ENCODE assay signal across 8 cellular contexts in genomic region chr17:16915752-16916556, GRCh38. TPM values are rescaled to one million over a fixed set of nuclear protein-coding genes. Genes with fewer than 3 reads are reported as not detected.
DNase-seq lines count a peak whose midpoint lies in the region; ATAC-seq, FAIRE-seq and TF ChIP-seq lines count a peak whose summit lies in the region.

No MANE protein-coding gene starts in this region.

- H3K9me3 ChIP-seq in NT2/D1 (ENCODE audit: insufficient read depth, low read length) = no peaks in the 10 kb centered on the region
- H3K9me3 ChIP-seq in mammary epithelial cell (replicated peaks; ENCODE audit: insufficient read depth, low read length) = no peaks in the 10 kb centered on the region
- no peaks in the 10 kb centered on the region for H3K9me3 ChIP-seq in HepG2 (ENCODE audit: low read length)
- no peaks in the 10 kb centered on the region for H3K9me3 ChIP-seq in upper lobe of left lung

- peak; percentile 68 for DNase-seq in Daoy (ENCODE audit: low read depth)
- DNase-seq in H7 = peak; percentile 86
- DNase-seq in NT2/D1 (ENCODE audit: low read depth, low spot score) = peak; percentile 44
- peak; percentile 59 for DNase-seq in mammary epithelial cell
- DNase-seq in HepG2 (ENCODE audit: low spot score) = peak; percentile 32
- peak; percentile 27 to 64 for DNase-seq in upper lobe of left lung

- FAIRE-seq in HepG2 (lab: Jason Lieb, UNC) = no peak

- 70% methylated on average over 8 of the region's 11 CpGs for WGBS in mammary epithelial cell (ENCODE audit: low coverage, missing lambda C conversion rate)
- WGBS in HepG2 (ENCODE audit: low lambda C conversion rate) = 16% methylated on average over 6 of the region's 11 CpGs
- 41 to 71% methylated on average over 6 to 8 of the region's 11 CpGs for WGBS in upper lobe of left lung, 2 donors

- no peaks in the 10 kb centered on the region for H3K79me2 ChIP-seq in mammary epithelial cell (ENCODE audit: insufficient read depth, low read length)
- H3K79me2 ChIP-seq in HepG2 (ENCODE audit: insufficient read depth, low read length) = no peaks in the 10 kb centered on the region

- peaks cover 5% of the 10 kb centered on the region for H3K4me1 ChIP-seq in NT2/D1 (ENCODE audit: insufficient read depth, insufficient read length)
- H3K4me1 ChIP-seq in mammary epithelial cell (ENCODE audit: insufficient read depth, low read length) = no peaks in the 10 kb centered on the region
- no peaks in the 10 kb centered on the region for H3K4me1 ChIP-seq in HepG2 (ENCODE audit: insufficient read depth, low read length)
- H3K4me1 ChIP-seq in upper lobe of left lung = peaks cover 0 to 9% (median 0%) of the 10 kb centered on the region in 4 donors

- intact Hi-C loops in mammary epithelial cell (cut with micrococcal nuclease) (no loop called here), HepG2 (cut with micrococcal nuclease; ENCODE audit: unreplicated experiment) (no loop called here)

- H3K36me3 ChIP-seq in H7 (replicated peaks; ENCODE audit: control insufficient read depth, insufficient read depth, low read length) (no peaks in the 10 kb centered on the region), NT2/D1 (ENCODE audit: insufficient read depth, insufficient read length, low read length) (no peaks in the 10 kb centered on the region), mammary epithelial cell (ENCODE audit: insufficient read depth, low read length) (no peaks in the 10 kb centered on the region), HepG2 (replicated peaks in 1 of 2; ENCODE audit: control insufficient read depth in 1 of 2, insufficient read depth in 2 of 2, low read length in 2 of 2) (no peaks in the 10 kb centered on the region), upper lobe of left lung (no peaks in the 10 kb centered on the region)

- H3K27ac ChIP-seq in mammary epithelial cell (ENCODE audit: insufficient read depth, low read depth, low read length) (no peak overlapping the region), HepG2 (ENCODE audit: extremely low read length, insufficient read depth, low read length) (no peak overlapping the region), upper lobe of left lung (no peak overlapping the region)

- ATAC-seq in HepG2 = peak; percentile 88
- peak in 1 of 2 donors; percentile 58 for ATAC-seq in upper lobe of left lung (ENCODE audit: low FRiP score in 2 of 2)
- ATAC-seq in GM19324 (IDR thresholded peaks at IDR 0.05; ENCODE audit: low FRiP score, unreplicated experiment) = no peak
- ATAC-seq in HG03097 (IDR thresholded peaks at IDR 0.05; ENCODE audit: low FRiP score, unreplicated experiment) = no peak

- H3K4me3 ChIP-seq in H7 (ENCODE audit: insufficient read depth, low read depth, low read length) = no peak overlapping the region
- H3K4me3 ChIP-seq in NT2/D1 (ENCODE audit: insufficient read length, low read depth) = no peak overlapping the region
- no peak overlapping the region for H3K4me3 ChIP-seq in mammary epithelial cell (replicated peaks in 1 of 3; ENCODE audit: insufficient read depth in 1 of 3, low read depth in 2 of 3, low read length in 3 of 3)
- no peak overlapping the region for H3K4me3 ChIP-seq in HepG2 (replicated peaks in 1 of 3; ENCODE audit: insufficient read depth in 1 of 3, low read depth in 2 of 3, low read length in 3 of 3)
- H3K4me3 ChIP-seq in upper lobe of left lung = no peak overlapping the region

- no TSS peak for BruUV-seq in mammary epithelial cell (replicated peaks; lab: Mats Ljungman, UMichigan)
- no TSS peak for BruUV-seq in HepG2 (replicated peaks; lab: Mats Ljungman, UMichigan)

- H3K27me3 ChIP-seq in H7 (ENCODE audit: control insufficient read depth, insufficient read depth, low read length) (no peaks in the 10 kb centered on the region), NT2/D1 (ENCODE audit: insufficient read depth, insufficient read length) (no peaks in the 10 kb centered on the region), mammary epithelial cell (ENCODE audit: insufficient read depth, low read length) (no peaks in the 10 kb centered on the region), HepG2 (ENCODE audit: control insufficient read depth in 1 of 2, insufficient read depth in 2 of 2, low read length in 2 of 2) (peaks cover 3 to 22% of the 10 kb centered on the region in 2 experiments), upper lobe of left lung (no peaks in the 10 kb centered on the region)

- POLR2A ChIA-PET in HepG2 (lab: Yijun Ruan, JAX) = no interaction called here

- in situ Hi-C loops in mammary epithelial cell (cut with MboI; ENCODE audit: low sequenced_read_pairs in 2 of 2) = no loop called here
- in situ Hi-C loops in HepG2 (cut with HindIII; ENCODE audit: extremely low pct_ligation_motif_present, low pct_unique_long_range_greater_than_20kb) = no loop called here

- TF ChIP-seq EP300 in HepG2 (IDR thresholded peaks at IDR 0.05; ENCODE audit: low read depth in 2 of 2, low read length in 2 of 2) (no peak), HepG2 (CRISPR knock-in tag; IDR thresholded peaks at IDR 0.05; ENCODE audit: borderline replicate concordance) (no peak), upper lobe of left lung (IDR thresholded peaks at IDR 0.05) (no peak)

- H4K20me1 ChIP-seq in mammary epithelial cell (ENCODE audit: insufficient read depth, low read length) = no peaks in the 10 kb centered on the region
- H4K20me1 ChIP-seq in HepG2 (ENCODE audit: insufficient read depth, low read length) = no peaks in the 10 kb centered on the region

- H3K4me2 ChIP-seq in mammary epithelial cell (ENCODE audit: insufficient read depth, low read depth, low read length) (no peak overlapping the region), HepG2 (ENCODE audit: low read depth, low read length) (no peak overlapping the region)

- no peak overlapping the region for H2AFZ ChIP-seq in mammary epithelial cell (ENCODE audit: low read depth, low read length)
- H2AFZ ChIP-seq in HepG2 (ENCODE audit: low read length) = no peak overlapping the region

- CTCF ChIA-PET in mammary epithelial cell (lab: Charles Lee; ENCODE audit: low non-redundant PET) = no interaction called here
- CTCF ChIA-PET in HepG2 (lab: Yijun Ruan, JAX; ENCODE audit: low intra/inter-chr PET ratio, low total read pairs) = no interaction called here

- dilution Hi-C loops in mammary epithelial cell (cut with HindIII; ENCODE audit: low sequenced_read_pairs) = no loop called here

- no peak for TF ChIP-seq POLR2A in HepG2 (IDR thresholded peaks at IDR 0.05; ENCODE audit: insufficient read depth in 1 of 2, low read depth in 2 of 2, low read length in 2 of 2)
- no peak for TF ChIP-seq POLR2A in upper lobe of left lung (IDR thresholded peaks at IDR 0.05)

- TF ChIP-seq CTCF in mammary epithelial cell (conservative IDR thresholded peaks at IDR 0.05 in 1 of 2, IDR thresholded peaks at IDR 0.05 in 1 of 2; ENCODE audit: extremely low read depth in 1 of 2, insufficient read depth in 1 of 2, low read depth in 1 of 2, low read length in 2 of 2) (peak; percentile 32 to 39), HepG2 (CRISPR knock-in tag; IDR thresholded peaks at IDR 0.05) (peak; percentile 62), upper lobe of left lung (IDR thresholded peaks at IDR 0.05) (peak in 3 of 6 experiments; percentile 8 to 29 (median 15))

- no peak overlapping the region for H3K9ac ChIP-seq in NT2/D1 (ENCODE audit: insufficient read length, low read depth)
- no peak overlapping the region for H3K9ac ChIP-seq in mammary epithelial cell (ENCODE audit: insufficient read depth, low read length)
- no peak overlapping the region for H3K9ac ChIP-seq in HepG2 (ENCODE audit: insufficient read depth, low read depth, low read length)

- no peak for TF ChIP-seq RAD21 in HepG2 (CRISPR knock-in tag; IDR thresholded peaks at IDR 0.05)

TF ChIP-seq in HepG2, 621 proteins besides CTCF, POLR2A, EP300 and RAD21 (continues in another document):
- peak; percentile 30 for TF ChIP-seq STAG1 (CRISPR knock-in tag; IDR thresholded peaks at IDR 0.05)
- no peak for TF ChIP-seq ARNT (IDR thresholded peaks at IDR 0.05)
- no peak for TF ChIP-seq SAFB2 (CRISPR knock-in tag; IDR thresholded peaks at IDR 0.05; ENCODE audit: borderline replicate concordance, low read depth)
- TF ChIP-seq MXD4 (CRISPR knock-in tag; IDR thresholded peaks at IDR 0.05) = no peak
- no peak for TF ChIP-seq ZNF766 (CRISPR knock-in tag; IDR thresholded peaks at IDR 0.05; ENCODE audit: borderline replicate concordance)
- TF ChIP-seq NFATC3 (CRISPR knock-in tag; IDR thresholded peaks at IDR 0.05) = no peak
- peak; percentile 83 for TF ChIP-seq ZNF768 (CRISPR knock-in tag; IDR thresholded peaks at IDR 0.05)
- TF ChIP-seq ZFP90 (CRISPR knock-in tag; IDR thresholded peaks at IDR 0.05; ENCODE audit: borderline replicate concordance) = no peak
- TF ChIP-seq MTF1 (CRISPR knock-in tag; IDR thresholded peaks at IDR 0.05) = no peak
- no peak for TF ChIP-seq ZBTB8A (CRISPR knock-in tag; IDR thresholded peaks at IDR 0.05; ENCODE audit: borderline replicate concordance, low read depth)

RNA-seq across cellular contexts. Expression of gene TNFRSF13B, which starts 56.0 kb away (rescaled TPM):
- not detected in 2 replicates for total RNA-seq in Daoy (2014; rRNA removed; shearing (Covaris generic))
- total RNA-seq in H7 (2014; rRNA removed; shearing (Covaris generic)) = 0.21 TPM in 1 of 2 replicates, not detected in the other
- total RNA-seq in mammary epithelial cell (not detected), HepG2 (2016; rRNA removed; fragmentation: Illumina TruSeq; extraction: Trizol) (not detected in 2 replicates), upper lobe of left lung (1 to 10 TPM in 4 of 6 donors, under 1 TPM in 1, not detected in 1; 0.57 to 6.3 (median 2.1) TPM)
- polyA plus RNA-seq in mammary epithelial cell (not detected), HepG2 (2011; rRNA removed) (not detected in 2 replicates)
- polyA minus RNA-seq in mammary epithelial cell = not detected
- total RNA-seq in HepG2 (2016; cell fraction: cytosol; rRNA removed; fragmentation: Illumina TruSeq; extraction: Trizol; ENCODE audit: low read depth) = not detected in 2 replicates
- not detected in 2 replicates for total RNA-seq in HepG2 (2016; cell fraction: insoluble cytoplasmic fraction; rRNA removed; fragmentation: Illumina TruSeq; extraction: Trizol)
- total RNA-seq in HepG2 (2016; cell fraction: membrane; rRNA removed; fragmentation: Illumina TruSeq; extraction: Trizol) = not detected in 2 replicates
- not detected in 2 replicates for total RNA-seq in HepG2 (2016; cell fraction: nucleus; rRNA removed; fragmentation: Illumina TruSeq; extraction: Trizol)
- not detected in 2 replicates for polyA plus RNA-seq in HepG2 (2011; cell fraction: cytosol; rRNA removed)
- polyA plus RNA-seq in HepG2 (2011; cell fraction: nucleus; rRNA removed) = not detected in 2 replicates
- polyA plus RNA-seq in HepG2 (2012) = not detected in 2 replicates
- polyA plus RNA-seq in HepG2 (2016; cell fraction: cytosol; fragmentation: Illumina TruSeq; extraction: Trizol; ENCODE audit: low read depth) = not detected in 2 replicates
- polyA plus RNA-seq in HepG2 (2016; cell fraction: insoluble cytoplasmic fraction; fragmentation: Illumina TruSeq; extraction: Trizol; ENCODE audit: low read depth) = not detected in 2 replicates
- polyA plus RNA-seq in HepG2 (2016; cell fraction: membrane; fragmentation: Illumina TruSeq; extraction: Trizol; ENCODE audit: low read depth) = not detected in 2 replicates
- not detected in 2 replicates for polyA plus RNA-seq in HepG2 (2016; cell fraction: nucleus; fragmentation: Illumina TruSeq; extraction: Trizol; ENCODE audit: insufficient read depth, low read depth)
- polyA minus RNA-seq in HepG2 (2011; rRNA and poly(A)+ RNA removed; ENCODE audit: low replicate concordance) = 0.09 TPM in 1 of 2 replicates, not detected in the other
- polyA minus RNA-seq in HepG2 (2011; cell fraction: cytosol; rRNA and poly(A)+ RNA removed) = not detected in 2 replicates
- polyA minus RNA-seq in HepG2 (2011; cell fraction: nucleus; rRNA and poly(A)+ RNA removed) = not detected in 2 replicates

Comparison
In these comparisons a context has a peak if more than half of its experiments do, and no peak if none do; other contexts are left out.
1. DNase-seq: peak in every context shown above with its lines; median percentile 86 in H7; 68 in Daoy; 59 in mammary epithelial cell; 46 in upper lobe of left lung; 44 in NT2/D1; 32 in HepG2.